ENCODE assay signal across 27 cellular contexts in genomic region chr9:2195211-2195610, GRCh38.
"Had no signal": no experiment of that assay in that cellular context is flagged by ENCODE, and none has a peak within 500 bp of the region (broad histone marks: within the 10 kb centered on the region; RNA-seq: fewer than 3 reads in every experiment).

No MANE protein-coding gene starts in this region.

- H3K4me3 Mint-ChIP-seq: activated CD4-positive, alpha-beta memory T cell treated with anti-CD3 and anti-CD28 coated beads for 36 hours; activated CD4-positive, alpha-beta T cell treated with anti-CD3 and anti-CD28 coated beads for 36 hours; activated CD4-positive, alpha-beta T cell treated with anti-CD3 and anti-CD28 coated beads, Interleukin-2, amount 10 ng/mL, durations not matched to agents 24 days and 14 days; activated CD8-positive, alpha-beta memory T cell treated with anti-CD3 and anti-CD28 coated beads, Interleukin-2, amount 10 ng/mL, durations not matched to agents 7 days and 5 days; activated CD8-positive, alpha-beta T cell treated with anti-CD3 and anti-CD28 coated beads, Interleukin-2, amount 10 ng/mL, durations not matched to agents 7 days and 5 days; activated naive CD4-positive, alpha-beta T cell treated with anti-CD3 and anti-CD28 coated beads, Interleukin-2, amount 10 ng/mL, durations not matched to agents 7 days and 5 days; activated naive CD8-positive, alpha-beta T cell treated with anti-CD3 and anti-CD28 coated beads, Interleukin-2, amount 10 ng/mL, durations not matched to agents 7 days and 5 days; activated T-cell treated with anti-CD3 and anti-CD28 coated beads, Interleukin-2, amount 50 U/mL, for 24 hours; activated T-cell treated with anti-CD3 and anti-CD28 coated beads, Interleukin-2, amount 50 U/mL, for 72 hours; brain; endodermal cell had no signal

- H3K27ac Mint-ChIP-seq: activated CD4-positive, alpha-beta memory T cell treated with anti-CD3 and anti-CD28 coated beads for 36 hours; activated CD4-positive, alpha-beta T cell treated with anti-CD3 and anti-CD28 coated beads for 36 hours; activated CD8-positive, alpha-beta memory T cell treated with anti-CD3 and anti-CD28 coated beads, Interleukin-2, amount 10 ng/mL, durations not matched to agents 7 days and 5 days; activated CD8-positive, alpha-beta T cell treated with anti-CD3 and anti-CD28 coated beads, Interleukin-2, amount 10 ng/mL, durations not matched to agents 7 days and 5 days; activated naive CD4-positive, alpha-beta T cell treated with anti-CD3 and anti-CD28 coated beads, Interleukin-2, amount 10 ng/mL, durations not matched to agents 7 days and 5 days; activated naive CD4-positive, alpha-beta T cell treated with anti-CD3 and anti-CD28 coated beads, Interleukin-2, amount 50 U/mL, for 72 hours; activated naive CD8-positive, alpha-beta T cell treated with anti-CD3 and anti-CD28 coated beads, Interleukin-2, amount 10 ng/mL, durations not matched to agents 7 days and 5 days; activated T-cell treated with anti-CD3 and anti-CD28 coated beads, Interleukin-2, amount 50 U/mL, for 24 hours; activated T-cell treated with anti-CD3 and anti-CD28 coated beads, Interleukin-2, amount 50 U/mL, for 72 hours; endodermal cell had no signal

- H3K27me3 Mint-ChIP-seq: activated CD4-positive, alpha-beta memory T cell treated with anti-CD3 and anti-CD28 coated beads for 36 hours; activated CD4-positive, alpha-beta T cell treated with anti-CD3 and anti-CD28 coated beads for 36 hours; activated CD4-positive, alpha-beta T cell treated with anti-CD3 and anti-CD28 coated beads, Interleukin-2, amount 10 ng/mL, durations not matched to agents 24 days and 14 days; activated CD8-positive, alpha-beta memory T cell treated with anti-CD3 and anti-CD28 coated beads, Interleukin-2, amount 10 ng/mL, durations not matched to agents 7 days and 5 days; activated naive CD4-positive, alpha-beta T cell treated with anti-CD3 and anti-CD28 coated beads, Interleukin-2, amount 10 ng/mL, durations not matched to agents 7 days and 5 days; activated naive CD8-positive, alpha-beta T cell treated with anti-CD3 and anti-CD28 coated beads, Interleukin-2, amount 10 ng/mL, durations not matched to agents 7 days and 5 days; activated T-cell treated with anti-CD3 and anti-CD28 coated beads, Interleukin-2, amount 50 U/mL, for 24 hours; brain had no signal

- DNase-seq: activated CD4-positive, alpha-beta memory T cell treated with anti-CD3 and anti-CD28 coated beads for 36 hours; activated CD4-positive, alpha-beta T cell treated with anti-CD3 and anti-CD28 coated beads for 36 hours; activated CD4-positive, alpha-beta T cell treated with anti-CD3 and anti-CD28 coated beads, Interleukin-2, amount 10 ng/mL, durations not matched to agents 24 days and 14 days; activated CD4-positive, CD25-positive, alpha-beta regulatory T cell; activated CD4-positive, CD25-positive, alpha-beta regulatory T cell treated with anti-CD3 and anti-CD28 coated beads, Interleukin-2, amount 50 U/mL, for 72 hours; activated CD8-positive, alpha-beta memory T cell treated with anti-CD3 and anti-CD28 coated beads, Interleukin-2, amount 10 ng/mL, durations not matched to agents 7 days and 5 days; activated CD8-positive, alpha-beta memory T cell treated with anti-CD3 and anti-CD28 coated beads, Interleukin-2, amount 50 U/mL, for 48 hours; activated CD8-positive, alpha-beta T cell treated with anti-CD3 and anti-CD28 coated beads, Interleukin-2, amount 10 ng/mL, durations not matched to agents 7 days and 5 days; activated effector memory CD4-positive, alpha-beta T cell treated with Interleukin-2 at 50 U/mL for 16 hours; activated gamma-delta T cell treated with Interleukin-2 at 50 U/mL for 16 hours; activated naive CD4-positive, alpha-beta T cell treated with anti-CD3 and anti-CD28 coated beads, Interleukin-2, amount 10 ng/mL, durations not matched to agents 7 days and 5 days; activated naive CD8-positive, alpha-beta T cell treated with anti-CD3 and anti-CD28 coated beads, Interleukin-2, amount 10 ng/mL, durations not matched to agents 7 days and 5 days; activated T-cell treated with anti-CD3 and anti-CD28 coated beads for 4 hours; activated T-cell treated with anti-CD3 and anti-CD28 coated beads, Interleukin-2, amount 50 U/mL, for 24 hours; activated T-cell treated with anti-CD3 and anti-CD28 coated beads, Interleukin-2, amount 50 U/mL, for 72 hours; central memory CD4-positive, alpha-beta T cell; cerebellar nuclear complex; colonic mucosa; effector memory CD4-positive, alpha-beta T cell; endodermal cell; foreskin fibroblast; head of caudate nucleus; T-helper 1 cell; T-helper 2 cell had no signal

- ATAC-seq: activated CD4-positive, alpha-beta T cell treated with anti-CD3 and anti-CD28 coated beads for 36 hours; activated CD8-positive, alpha-beta memory T cell treated with anti-CD3 and anti-CD28 coated beads, Interleukin-2, amount 10 ng/mL, durations not matched to agents 7 days and 5 days; activated CD8-positive, alpha-beta T cell treated with anti-CD3 and anti-CD28 coated beads, Interleukin-2, amount 10 ng/mL, durations not matched to agents 7 days and 5 days; activated naive CD4-positive, alpha-beta T cell treated with anti-CD3 and anti-CD28 coated beads, Interleukin-2, amount 50 U/mL, for 72 hours; activated T-cell treated with anti-CD3 and anti-CD28 coated beads, Interleukin-2, amount 50 U/mL, for 72 hours; esophagus mucosa had no signal

- H3K9me3 Mint-ChIP-seq: activated CD4-positive, alpha-beta T cell treated with anti-CD3 and anti-CD28 coated beads, Interleukin-2, amount 10 ng/mL, durations not matched to agents 24 days and 14 days had no signal
